ENCODE assay signal across 19 cellular contexts in the genomic region with DNA sequence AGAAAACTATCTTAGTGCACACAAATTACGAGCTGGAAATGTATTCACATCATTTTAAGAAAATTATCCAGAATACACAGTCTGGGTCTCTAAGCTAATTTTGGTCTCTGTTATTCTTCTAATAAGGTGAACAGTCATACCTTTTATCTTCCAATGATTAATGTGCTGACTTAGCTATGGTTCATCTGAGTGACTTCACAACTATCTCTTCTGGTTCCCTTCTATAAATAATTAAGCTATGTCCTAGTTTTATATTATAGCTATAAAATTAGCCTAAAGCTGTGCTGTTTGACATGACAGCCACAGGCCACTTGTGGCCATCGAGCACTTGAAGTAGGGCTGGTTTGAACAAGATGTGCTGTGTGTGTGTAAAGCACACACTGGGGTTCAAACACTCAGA.
DNase-seq lines count a peak whose midpoint lies in the region; ATAC-seq, FAIRE-seq and TF ChIP-seq lines count a peak whose summit lies in the region.
"Had no signal": no experiment of that assay in that cellular context is flagged by ENCODE, and none has a peak within 500 bp of the region (broad histone marks: within the 10 kb centered on the region; RNA-seq: fewer than 3 reads in every experiment).

No MANE protein-coding gene starts in this region.

- no peaks in the 10 kb centered on the region for H3K9me3 Mint-ChIP-seq in WTC11
- H3K9me3 Mint-ChIP-seq: CD4-positive, alpha-beta T cell had no signal

- H3K27ac ChIP-seq in A549: no peak overlapping the region
- no peak overlapping the region for H3K27ac ChIP-seq in mesenchymal stem cell (ENCODE audit: low read length, poor library complexity, severe bottlenecking)
- peak overlapping the region; percentile 1 for H3K27ac ChIP-seq in rectal smooth muscle tissue (ENCODE audit: low read depth, low read length)
- no peak overlapping the region for H3K27ac ChIP-seq in SJCRH30

- no peaks in the 10 kb centered on the region for H3K27me3 Mint-ChIP-seq in WTC11 (ENCODE audit: low read depth)
- H3K27me3 Mint-ChIP-seq: B cell; CD4-positive, alpha-beta T cell had no signal

- peak overlapping the region; percentile 4; the same call in 1 of the 2 replicates for H3K27ac Mint-ChIP-seq in WTC11
- H3K27ac Mint-ChIP-seq: B cell; CD4-positive, alpha-beta T cell had no signal

- H2BK12ac ChIP-seq in mesenchymal stem cell (ENCODE audit: low read length in 2 of 2): no peak overlapping the region

- POLR2A ChIA-PET in A549 (lab: Yijun Ruan, JAX): no interaction called here
- POLR2A ChIA-PET in WTC11 (lab: Charles Lee): no interaction called here

- no peak for FAIRE-seq in A549 (lab: Jason Lieb, UNC)
- FAIRE-seq: G401.6, GM12891, H1 had no signal

- H3K4me3 Mint-ChIP-seq in WTC11: no peak overlapping the region
- H3K4me3 Mint-ChIP-seq: B cell; CD4-positive, alpha-beta T cell had no signal

- H3K4me2 ChIP-seq in A549 (0 out of 3 replicates have a peak overlapping the region, but pooled peaks have one; percentile 27), mesenchymal stem cell (ENCODE audit: low read length, poor library complexity, severe bottlenecking) (peak overlapping the region; percentile 5)

- H3K9me3 ChIP-seq in A549 (no peaks in the 10 kb centered on the region), mesenchymal stem cell (ENCODE audit: control insufficient read depth, low read length) (no peaks in the 10 kb centered on the region), SJCRH30 (replicated peaks) (no peaks in the 10 kb centered on the region)

- peaks cover 28% of the 10 kb centered on the region for H3K79me1 ChIP-seq in mesenchymal stem cell (replicated peaks; ENCODE audit: low read length, poor library complexity, severe bottlenecking)

- peaks cover 34% of the 10 kb centered on the region for H3K4me1 Mint-ChIP-seq in WTC11
- H3K4me1 Mint-ChIP-seq: B cell had no signal

- ATAC-seq in A549: no peak
- no peak for ATAC-seq in WTC11
- no peak for ATAC-seq in GM21717 (IDR thresholded peaks at IDR 0.05; ENCODE audit: unreplicated experiment)
- ATAC-seq: HCT116 had no signal

- H2BK5ac ChIP-seq in mesenchymal stem cell (ENCODE audit: low read depth, low read length, poor library complexity, severe bottlenecking): no peak overlapping the region

- CTCF ChIA-PET in A549 (lab: Yijun Ruan, JAX): interaction anchor here (0.7 kb wide), 1 partner anchor 17 kb away, joined by 3 read pairs; no protein-coding TSS in a partner anchor
- CTCF ChIA-PET in WTC11 (lab: Charles Lee): interaction anchor here (1.3 kb wide), 1 partner anchor 8 kb away, joined by 3 read pairs; no protein-coding TSS in a partner anchor

- no peak overlapping the region for H2AFZ ChIP-seq in mesenchymal stem cell (ENCODE audit: low read depth, low read length)

- H3K18ac ChIP-seq in mesenchymal stem cell (ENCODE audit: low read depth in 1 of 2, low read length in 2 of 2): no peak overlapping the region

- H2AK5ac ChIP-seq in mesenchymal stem cell (ENCODE audit: low read length, severe bottlenecking): no peak overlapping the region

- H3K9ac ChIP-seq in mesenchymal stem cell (ENCODE audit: low read length): no peak overlapping the region
- H3K9ac ChIP-seq in rectal smooth muscle tissue (ENCODE audit: low read length): no peak overlapping the region

- TF ChIP-seq CTCF in A549 (IDR thresholded peaks at IDR 0.05): no peak
- TF ChIP-seq CTCF in WTC11 (IDR thresholded peaks at IDR 0.05): no peak

- TF ChIP-seq RAD21 in A549 (conservative IDR thresholded peaks at IDR 0.05 in 1 of 2, IDR thresholded peaks at IDR 0.05 in 1 of 2): no peak

- H3K4ac ChIP-seq in mesenchymal stem cell (ENCODE audit: low read depth in 1 of 2, low read length in 2 of 2): no peak overlapping the region

- H3K4me3 ChIP-seq in A549 (no peak overlapping the region), mesenchymal stem cell (ENCODE audit: insufficient read depth in 1 of 2, low read depth in 1 of 2, low read length in 2 of 2) (no peak overlapping the region), rectal smooth muscle tissue (ENCODE audit: low read length) (no peak overlapping the region), SJCRH30 (no peak overlapping the region)

- H2BK120ac ChIP-seq in mesenchymal stem cell (ENCODE audit: low read depth, low read length): no peak overlapping the region

- H3K4me1 ChIP-seq in A549 (peaks cover 28% of the 10 kb centered on the region), mesenchymal stem cell (ENCODE audit: control insufficient read depth, insufficient read depth, low read depth, low read length) (peaks cover 11% of the 10 kb centered on the region), rectal smooth muscle tissue (ENCODE audit: control insufficient read depth, insufficient read depth, low read length) (peaks cover 14% of the 10 kb centered on the region), SJCRH30 (peaks cover 25% of the 10 kb centered on the region)

- no peak overlapping the region for H4K8ac ChIP-seq in mesenchymal stem cell (ENCODE audit: low read length)

- TF ChIP-seq POLR2A in A549 (IDR thresholded peaks at IDR 0.05; ENCODE audit: low read length): no peak

- H3K36me3 ChIP-seq in mesenchymal stem cell (ENCODE audit: control insufficient read depth in 1 of 2, insufficient read depth in 2 of 2, low read depth in 1 of 2, low read length in 2 of 2) (no peaks in the 10 kb centered on the region), rectal smooth muscle tissue (ENCODE audit: control insufficient read depth, insufficient read depth, low read length) (no peaks in the 10 kb centered on the region), SJCRH30 (no peaks in the 10 kb centered on the region)

- H3K23ac ChIP-seq in mesenchymal stem cell (ENCODE audit: low read length in 2 of 2): no peak overlapping the region

- no peak overlapping the region for H3K14ac ChIP-seq in mesenchymal stem cell (ENCODE audit: low read length in 2 of 2)

- no peak for DNase-seq in A549 (ENCODE audit: low read depth in 1 of 2, low spot score in 1 of 2)
- DNase-seq in WTC11 (ENCODE audit: low spot score): no peak
- no peak for DNase-seq in mesenchymal stem cell
- DNase-seq in activated T-cell treated with anti-CD3 and anti-CD28 coated beads for 4 hours: no peak
- no peak for DNase-seq in SJCRH30
- DNase-seq: C1 segment of cervical spinal cord; Calu3; CD4-positive, alpha-beta T cell; DMS 273 treated with DMSO at 0.1 percent for 48 hours; DMS79 treated with DMSO at 0.1 percent for 48 hours; EL; IMR-90 had no signal

- no peaks in the 10 kb centered on the region for H3K36me3 Mint-ChIP-seq in WTC11

- no peak overlapping the region for H2BK15ac ChIP-seq in mesenchymal stem cell (ENCODE audit: low read depth, poor library complexity, severe bottlenecking)

- WGBS in A549 (ENCODE audit: missing lambda C conversion rate): 66% methylated on average over 2 of the region's 2 CpGs
- WGBS in mesenchymal stem cell: no CpG with 5 or more reads among the region's 2 CpGs

- no peaks in the 10 kb centered on the region for H3K27me3 ChIP-seq in mesenchymal stem cell (ENCODE audit: control insufficient read depth in 1 of 2, insufficient read depth in 1 of 2, low read length in 2 of 2)
- H3K27me3 ChIP-seq in rectal smooth muscle tissue (ENCODE audit: control insufficient read depth, insufficient read depth, low read length): no peaks in the 10 kb centered on the region
- no peaks in the 10 kb centered on the region for H3K27me3 ChIP-seq in SJCRH30

- no peak overlapping the region for H4K91ac ChIP-seq in mesenchymal stem cell (ENCODE audit: low read length)

- no peak for TF ChIP-seq EP300 in A549 (IDR thresholded peaks at IDR 0.05)

TF ChIP-seq in A549, 52 proteins besides CTCF, POLR2A, EP300 and RAD21:
- TF ChIP-seq MAZ (IDR thresholded peaks at IDR 0.05; ENCODE audit: borderline replicate concordance, low read depth, low read length): no peak

TF ChIP-seq in WTC11, 78 proteins besides CTCF, POLR2A, EP300 and RAD21 (continues in another document):
- no peak for TF ChIP-seq OVOL2 (CRISPR knock-in tag; IDR thresholded peaks at IDR 0.05; ENCODE audit: borderline replicate concordance)
- TF ChIP-seq, protein P1, sequence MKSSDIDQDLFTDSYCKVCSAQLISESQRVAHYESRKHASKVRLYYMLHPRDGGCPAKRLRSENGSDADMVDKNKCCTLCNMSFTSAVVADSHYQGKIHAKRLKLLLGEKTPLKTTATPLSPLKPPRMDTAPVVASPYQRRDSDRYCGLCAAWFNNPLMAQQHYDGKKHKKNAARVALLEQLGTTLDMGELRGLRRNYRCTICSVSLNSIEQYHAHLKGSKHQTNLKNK (CRISPR knock-in tag; IDR thresholded peaks at IDR 0.05): no peak
- TF ChIP-seq ZBTB21 (CRISPR knock-in tag; IDR thresholded peaks at IDR 0.05; ENCODE audit: borderline replicate concordance): no peak
- TF ChIP-seq, protein P2, sequence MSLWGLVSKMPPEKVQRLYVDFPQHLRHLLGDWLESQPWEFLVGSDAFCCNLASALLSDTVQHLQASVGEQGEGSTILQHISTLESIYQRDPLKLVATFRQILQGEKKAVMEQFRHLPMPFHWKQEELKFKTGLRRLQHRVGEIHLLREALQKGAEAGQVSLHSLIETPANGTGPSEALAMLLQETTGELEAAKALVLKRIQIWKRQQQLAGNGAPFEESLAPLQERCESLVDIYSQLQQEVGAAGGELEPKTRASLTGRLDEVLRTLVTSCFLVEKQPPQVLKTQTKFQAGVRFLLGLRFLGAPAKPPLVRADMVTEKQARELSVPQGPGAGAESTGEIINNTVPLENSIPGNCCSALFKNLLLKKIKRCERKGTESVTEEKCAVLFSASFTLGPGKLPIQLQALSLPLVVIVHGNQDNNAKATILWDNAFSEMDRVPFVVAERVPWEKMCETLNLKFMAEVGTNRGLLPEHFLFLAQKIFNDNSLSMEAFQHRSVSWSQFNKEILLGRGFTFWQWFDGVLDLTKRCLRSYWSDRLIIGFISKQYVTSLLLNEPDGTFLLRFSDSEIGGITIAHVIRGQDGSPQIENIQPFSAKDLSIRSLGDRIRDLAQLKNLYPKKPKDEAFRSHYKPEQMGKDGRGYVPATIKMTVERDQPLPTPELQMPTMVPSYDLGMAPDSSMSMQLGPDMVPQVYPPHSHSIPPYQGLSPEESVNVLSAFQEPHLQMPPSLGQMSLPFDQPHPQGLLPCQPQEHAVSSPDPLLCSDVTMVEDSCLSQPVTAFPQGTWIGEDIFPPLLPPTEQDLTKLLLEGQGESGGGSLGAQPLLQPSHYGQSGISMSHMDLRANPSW (CRISPR knock-in tag; conservative IDR thresholded peaks at IDR 0.05; ENCODE audit: low read depth): no peak
- no peak for TF ChIP-seq JUN (CRISPR knock-in tag; IDR thresholded peaks at IDR 0.05)
- TF ChIP-seq PRRX2 (CRISPR knock-in tag; IDR thresholded peaks at IDR 0.05): no peak
- TF ChIP-seq MXD4 (CRISPR knock-in tag; IDR thresholded peaks at IDR 0.05; ENCODE audit: borderline replicate concordance): no peak
- no peak for TF ChIP-seq JAZF1 (CRISPR knock-in tag; IDR thresholded peaks at IDR 0.05)
- TF ChIP-seq FOXP1 (CRISPR knock-in tag; IDR thresholded peaks at IDR 0.05; ENCODE audit: borderline replicate concordance): no peak
- TF ChIP-seq ZNF671 (CRISPR knock-in tag; IDR thresholded peaks at IDR 0.05): no peak
- TF ChIP-seq ZNF416 (CRISPR knock-in tag; IDR thresholded peaks at IDR 0.05): no peak
